In genomic region chr4:124181045-124181444, GRCh38 we compare ENCODE assay signal across 26 cellular contexts.
"Had no signal": no experiment of that assay in that cellular context is flagged by ENCODE, and none has a peak within 500 bp of the region (broad histone marks: within the 10 kb centered on the region; RNA-seq: fewer than 3 reads in every experiment).

No MANE protein-coding gene starts in this region.

- H3K27ac ChIP-seq: colonic mucosa, esophagus muscularis mucosa, heart right ventricle, left ventricle myocardium inferior, lower lobe of right lung, neural progenitor cell, prostate gland, sigmoid colon, skin epidermis, spleen, testis, tibial artery had no signal

- H3K9ac ChIP-seq: neural progenitor cell had no signal

- DNase-seq: colonic mucosa; dermis blood vessel endothelial cell; effector memory CD4-positive, alpha-beta T cell; glutamatergic neuron; heart right ventricle; hippocampal formation; islet precursor cell; kidney glomerular epithelial cell; left colon; left ventricle myocardium inferior; lower lobe of right lung; mucosa of descending colon; naive B cell; right cardiac atrium; sigmoid colon; spleen; stimulated activated CD4-positive, alpha-beta T cell treated with anti-CD3 and anti-CD28 coated beads, Interleukin-4, amount 100 ng/mL, for 4 hours; stimulated activated naive CD8-positive, alpha-beta T cell treated with anti-CD3 and anti-CD28 coated beads, Interleukin-15, Interleukin-2, amounts not matched to agents 100 U/mL and 50 U/mL, for 24 hours; substantia nigra; testis; tibial artery had no signal

- H3K4me3 ChIP-seq: colonic mucosa, esophagus muscularis mucosa, heart right ventricle, left ventricle myocardium inferior, lower lobe of right lung, mucosa of descending colon, neural progenitor cell, prostate gland, sigmoid colon, skin epidermis, spleen, testis, tibial artery had no signal

- H3K9me3 ChIP-seq: colonic mucosa, esophagus muscularis mucosa, left ventricle myocardium inferior, lower lobe of right lung, mucosa of descending colon, prostate gland, sigmoid colon, spleen, testis, tibial artery had no signal

- H3K27me3 ChIP-seq: colonic mucosa, esophagus muscularis mucosa, heart right ventricle, neural progenitor cell, sigmoid colon, spleen, testis, tibial artery had no signal

- ATAC-seq: heart right ventricle; left colon; lower lobe of right lung; mucosa of descending colon; right cardiac atrium; stimulated activated memory B cell treated with anti-CD40 and anti-IgM and Interleukin-4, amounts not matched to agents 10 μg/mL and 1 μg/mL and 100 μg/mL, for 72 hours; stimulated activated naive CD8-positive, alpha-beta T cell treated with anti-CD3 and anti-CD28 coated beads, Interleukin-15, Interleukin-2, amounts not matched to agents 100 U/mL and 50 U/mL, for 24 hours had no signal

- H3K36me3 ChIP-seq: colonic mucosa, esophagus muscularis mucosa, heart right ventricle, left ventricle myocardium inferior, lower lobe of right lung, neural progenitor cell, prostate gland, sigmoid colon, spleen, tibial artery had no signal

- H3K4me1 ChIP-seq: colonic mucosa, esophagus muscularis mucosa, heart right ventricle, left ventricle myocardium inferior, lower lobe of right lung, neural progenitor cell, prostate gland, sigmoid colon, spleen, testis had no signal

- H2AFZ ChIP-seq: neural progenitor cell had no signal

- H3K4me2 ChIP-seq: neural progenitor cell had no signal
